In the genomic region with DNA sequence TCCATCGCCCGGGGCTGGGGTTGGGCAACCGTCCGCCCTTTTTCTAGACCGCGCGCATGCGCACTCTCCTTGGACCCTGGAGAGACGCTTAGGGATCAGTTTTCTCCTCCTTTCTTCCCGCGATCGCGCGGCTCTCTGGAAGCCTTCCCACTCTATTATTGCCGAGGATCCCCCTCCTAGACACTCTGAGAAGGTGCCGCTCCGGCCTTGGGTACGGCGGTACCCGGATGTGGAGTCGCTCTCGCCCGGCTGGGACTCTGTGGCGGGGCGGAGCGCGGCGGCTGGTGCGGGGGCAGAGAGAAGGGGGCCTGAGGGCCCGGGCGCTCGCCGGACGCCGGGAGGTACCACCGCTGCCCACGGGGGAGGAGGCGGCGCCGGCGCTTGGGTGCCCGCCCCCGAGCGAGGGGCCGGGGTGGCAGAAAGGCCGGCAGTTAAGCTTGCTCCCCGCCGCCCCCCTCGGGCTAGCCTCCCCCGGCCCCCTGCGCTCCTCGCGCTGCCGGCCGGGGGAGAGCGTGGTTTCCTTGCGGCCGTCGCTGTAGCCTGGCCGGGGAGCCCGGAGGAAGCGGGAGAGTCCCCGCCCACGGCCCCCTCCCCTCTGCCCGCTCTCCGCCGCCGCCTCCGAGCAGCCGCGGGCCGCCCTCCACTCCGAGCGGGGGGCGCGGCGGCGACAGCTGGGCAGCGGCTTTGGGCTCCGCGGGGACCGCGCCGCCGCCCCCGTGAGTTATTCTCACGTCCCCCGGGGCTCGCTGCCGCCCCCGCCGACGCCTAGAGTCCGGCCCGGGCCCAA, we compare ENCODE assay signal across 8 cellular contexts. TPM values are rescaled to one million over a fixed set of nuclear protein-coding genes. Genes with fewer than 3 reads are reported as not detected.
DNase-seq lines count a peak whose midpoint lies in the region; ATAC-seq and TF ChIP-seq lines count a peak whose summit lies in the region.

Gene MIB1 (plus strand): TSS at position 69 of the 787 bp plus-strand sequence. CDS start 792 bp downstream, outside the sequence.

- peak; percentile 52 for ATAC-seq in GM21381 (IDR thresholded peaks at IDR 0.05; ENCODE audit: unreplicated experiment)

- peak within 1 kb of the TSS; percentile 96 for H3K27ac Mint-ChIP-seq in activated naive CD4-positive, alpha-beta T cell treated with anti-CD3 and anti-CD28 coated beads, Interleukin-2, amount 10 ng/mL, durations not matched to agents 7 days and 5 days

- peak; percentile 79 for DNase-seq in DMS53 treated with DMSO at 0.1 percent for 48 hours (lab: John Stamatoyannopoulos, UW; ENCODE audit: unreplicated experiment)
- peak; percentile 87 for DNase-seq in HS-5 (ENCODE audit: low read depth)
- DNase-seq in activated naive CD4-positive, alpha-beta T cell treated with anti-CD3 and anti-CD28 coated beads, Interleukin-2, amount 10 ng/mL, durations not matched to agents 7 days and 5 days, result no peak
- peak; percentile 99 for DNase-seq in glomerular visceral epithelial cell (ENCODE audit: extremely low spot score)
- DNase-seq in occipital lobe (lab: John Stamatoyannopoulos, UW), result peak; percentile 26
- no peak for DNase-seq in pons (ENCODE audit: low spot score)

- peaks cover 52% of the 10 kb centered on the region for H3K4me1 Mint-ChIP-seq in activated naive CD4-positive, alpha-beta T cell treated with anti-CD3 and anti-CD28 coated beads, Interleukin-2, amount 10 ng/mL, durations not matched to agents 7 days and 5 days

- H3K27me3 Mint-ChIP-seq in activated naive CD4-positive, alpha-beta T cell treated with anti-CD3 and anti-CD28 coated beads, Interleukin-2, amount 10 ng/mL, durations not matched to agents 7 days and 5 days, result peaks cover 13% of the 10 kb centered on the region

- CTCF ChIA-PET in activated naive CD4-positive, alpha-beta T cell treated with anti-CD3 and anti-CD28 coated beads, Interleukin-2, amount 10 ng/mL, durations not matched to agents 7 days and 5 days (lab: Charles Lee), result interaction anchor here (0.8 kb wide), 1 partner anchor 140 kb away, joined by 3 read pairs; no protein-coding TSS in a partner anchor

- peak within 1 kb of the TSS; percentile 91 for H3K4me3 Mint-ChIP-seq in activated naive CD4-positive, alpha-beta T cell treated with anti-CD3 and anti-CD28 coated beads, Interleukin-2, amount 10 ng/mL, durations not matched to agents 7 days and 5 days

- H3K9me3 Mint-ChIP-seq in activated naive CD4-positive, alpha-beta T cell treated with anti-CD3 and anti-CD28 coated beads, Interleukin-2, amount 10 ng/mL, durations not matched to agents 7 days and 5 days, result peaks cover 16% of the 10 kb centered on the region

- H3K36me3 Mint-ChIP-seq in activated naive CD4-positive, alpha-beta T cell treated with anti-CD3 and anti-CD28 coated beads, Interleukin-2, amount 10 ng/mL, durations not matched to agents 7 days and 5 days, result peaks cover 15% of the 10 kb centered on the region

TF ChIP-seq in PFSK-1, 5 proteins besides CTCF, POLR2A, EP300 and RAD21:
- TF ChIP-seq, protein P1, sequence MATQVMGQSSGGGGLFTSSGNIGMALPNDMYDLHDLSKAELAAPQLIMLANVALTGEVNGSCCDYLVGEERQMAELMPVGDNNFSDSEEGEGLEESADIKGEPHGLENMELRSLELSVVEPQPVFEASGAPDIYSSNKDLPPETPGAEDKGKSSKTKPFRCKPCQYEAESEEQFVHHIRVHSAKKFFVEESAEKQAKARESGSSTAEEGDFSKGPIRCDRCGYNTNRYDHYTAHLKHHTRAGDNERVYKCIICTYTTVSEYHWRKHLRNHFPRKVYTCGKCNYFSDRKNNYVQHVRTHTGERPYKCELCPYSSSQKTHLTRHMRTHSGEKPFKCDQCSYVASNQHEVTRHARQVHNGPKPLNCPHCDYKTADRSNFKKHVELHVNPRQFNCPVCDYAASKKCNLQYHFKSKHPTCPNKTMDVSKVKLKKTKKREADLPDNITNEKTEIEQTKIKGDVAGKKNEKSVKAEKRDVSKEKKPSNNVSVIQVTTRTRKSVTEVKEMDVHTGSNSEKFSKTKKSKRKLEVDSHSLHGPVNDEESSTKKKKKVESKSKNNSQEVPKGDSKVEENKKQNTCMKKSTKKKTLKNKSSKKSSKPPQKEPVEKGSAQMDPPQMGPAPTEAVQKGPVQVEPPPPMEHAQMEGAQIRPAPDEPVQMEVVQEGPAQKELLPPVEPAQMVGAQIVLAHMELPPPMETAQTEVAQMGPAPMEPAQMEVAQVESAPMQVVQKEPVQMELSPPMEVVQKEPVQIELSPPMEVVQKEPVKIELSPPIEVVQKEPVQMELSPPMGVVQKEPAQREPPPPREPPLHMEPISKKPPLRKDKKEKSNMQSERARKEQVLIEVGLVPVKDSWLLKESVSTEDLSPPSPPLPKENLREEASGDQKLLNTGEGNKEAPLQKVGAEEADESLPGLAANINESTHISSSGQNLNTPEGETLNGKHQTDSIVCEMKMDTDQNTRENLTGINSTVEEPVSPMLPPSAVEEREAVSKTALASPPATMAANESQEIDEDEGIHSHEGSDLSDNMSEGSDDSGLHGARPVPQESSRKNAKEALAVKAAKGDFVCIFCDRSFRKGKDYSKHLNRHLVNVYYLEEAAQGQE (IDR thresholded peaks at IDR 0.05; ENCODE audit: insufficient read depth in 1 of 2, low read depth in 2 of 2, low read length in 2 of 2), result no peak
- TF ChIP-seq TAF1 (IDR thresholded peaks at IDR 0.05; ENCODE audit: borderline replicate concordance, insufficient read depth, low read length) (peak; percentile 64; the same call in 1 of the 2 replicates), SIN3A (IDR thresholded peaks at IDR 0.05; ENCODE audit: borderline replicate concordance, insufficient read depth, low read length) (peak; percentile 1; the same call in 1 of the 2 replicates), FOXP2 (optimal IDR thresholded peaks at IDR 0.05; ENCODE audit: borderline replicate concordance, extremely low read depth, extremely low read length, insufficient read depth) (peak; percentile 34), POLR2AphosphoS5 (IDR thresholded peaks at IDR 0.05; ENCODE audit: low read depth, low read length) (peak; percentile 85)

RNA-seq across cellular contexts. Expression of gene MIB1, which starts in this region (rescaled TPM):
- 10.1 TPM for polyA plus RNA-seq in PFSK-1 (2012; ENCODE audit: insufficient read length, low read depth)
- 99.2 TPM for total RNA-seq in occipital lobe

Comparison
In these comparisons a context has a peak if more than half of its experiments do, and no peak if none do; other contexts are left out.
1. DNase-seq: peak in DMS53 treated with DMSO at 0.1 percent for 48 hours (single experiment), HS-5 (single experiment), glomerular visceral epithelial cell (single experiment) and occipital lobe (single experiment); none in activated naive CD4-positive, alpha-beta T cell treated with anti-CD3 and anti-CD28 coated beads, Interleukin-2, amount 10 ng/mL, durations not matched to agents 7 days and 5 days (single experiment) and pons (single experiment).